In the genomic region with DNA sequence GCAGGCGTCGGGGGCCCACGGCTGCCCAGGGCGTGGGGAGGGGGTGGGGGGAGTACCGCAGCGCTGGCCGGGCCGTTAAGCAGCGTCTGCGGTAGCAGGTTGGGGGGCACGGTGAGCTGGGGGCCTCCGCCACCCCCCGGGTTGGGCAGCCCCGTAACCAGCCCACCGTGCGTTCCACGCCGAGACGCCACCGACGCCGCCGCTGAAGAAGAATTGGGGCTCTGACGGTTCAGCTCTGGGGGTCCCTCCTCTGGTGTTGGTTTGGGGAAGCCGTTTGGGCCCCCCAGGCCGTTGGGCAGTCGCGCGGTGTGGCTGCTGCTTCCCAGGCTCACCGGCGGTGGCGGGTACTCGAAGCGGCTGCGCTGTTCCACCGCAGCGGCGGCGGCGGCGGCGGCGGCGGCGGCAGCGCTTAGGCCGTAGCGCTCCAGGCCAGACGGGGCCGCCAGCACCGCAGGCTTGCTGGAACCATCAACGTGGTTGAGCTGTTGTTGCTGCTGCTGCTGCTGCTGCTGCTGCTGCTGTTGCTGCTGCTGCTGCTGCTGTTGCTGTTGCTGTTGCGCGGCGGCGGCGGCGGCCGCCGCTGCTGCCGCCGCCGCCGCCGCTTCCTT, we compare ENCODE assay signal across 8 cellular contexts. TPM values are rescaled to one million over a fixed set of nuclear protein-coding genes. Genes with fewer than 3 reads are reported as not detected.
DNase-seq lines count a peak whose midpoint lies in the region; ATAC-seq and TF ChIP-seq lines count a peak whose summit lies in the region.

No MANE protein-coding gene starts in this region.

- H3K27me3 Mint-ChIP-seq in activated T-helper 17 cell treated with anti-CD3 and anti-CD28 coated beads, Interleukin-2, amount 50 U/mL, for 72 hours: no peaks in the 10 kb centered on the region

- no peak overlapping the region for H3K27ac Mint-ChIP-seq in activated T-helper 17 cell treated with anti-CD3 and anti-CD28 coated beads, Interleukin-2, amount 50 U/mL, for 72 hours

- H3K27me3 ChIP-seq in neutrophil: no peaks in the 10 kb centered on the region

- DNase-seq in DMS 273 (lab: John Stamatoyannopoulos, UW; ENCODE audit: unreplicated experiment) (peak; percentile 85), NCI-H446 (lab: John Stamatoyannopoulos, UW) (peak; percentile 25 to 52), fibroblast of villous mesenchyme (ENCODE audit: low read depth) (no peak), NCI-H1436 (lab: John Stamatoyannopoulos, UW) (no peak)

- peaks cover 32% of the 10 kb centered on the region for H3K4me1 Mint-ChIP-seq in activated T-helper 17 cell treated with anti-CD3 and anti-CD28 coated beads, Interleukin-2, amount 50 U/mL, for 72 hours

- H3K4me1 ChIP-seq in neutrophil (ENCODE audit: control insufficient read depth in 1 of 2, insufficient read depth in 1 of 2, low read depth in 1 of 2, low read length in 1 of 2): peaks cover 37 to 47% of the 10 kb centered on the region in 2 experiments

- H3K36me3 ChIP-seq in neutrophil: peaks cover 21% of the 10 kb centered on the region

- TF ChIP-seq CTCF in fibroblast of villous mesenchyme (IDR thresholded peaks at IDR 0.05; ENCODE audit: insufficient read depth, low read depth, low read length): no peak
- peak; percentile 35 for TF ChIP-seq CTCF in neutrophil (IDR thresholded peaks at IDR 0.05)

- ATAC-seq in GM21723 (IDR thresholded peaks at IDR 0.05; ENCODE audit: unreplicated experiment) (peak; percentile 12), GM21576 (IDR thresholded peaks at IDR 0.05; ENCODE audit: unreplicated experiment) (no peak)
- peak; percentile 7 for ATAC-seq in activated T-helper 17 cell treated with anti-CD3 and anti-CD28 coated beads, Interleukin-2, amount 50 U/mL, for 72 hours (replicated peaks)

- H3K36me3 Mint-ChIP-seq in activated T-helper 17 cell treated with anti-CD3 and anti-CD28 coated beads, Interleukin-2, amount 50 U/mL, for 72 hours (ENCODE audit: low read depth): peaks cover 36% of the 10 kb centered on the region

- no peaks in the 10 kb centered on the region for H3K9me3 Mint-ChIP-seq in activated T-helper 17 cell treated with anti-CD3 and anti-CD28 coated beads, Interleukin-2, amount 50 U/mL, for 72 hours

- peak overlapping the region; percentile 99 for H3K4me3 Mint-ChIP-seq in activated T-helper 17 cell treated with anti-CD3 and anti-CD28 coated beads, Interleukin-2, amount 50 U/mL, for 72 hours

- peak overlapping the region; percentile 100 for H3K27ac ChIP-seq in neutrophil

- H3K4me3 ChIP-seq in fibroblast of villous mesenchyme (ENCODE audit: low read depth, low read length) (peak overlapping the region; percentile 88), neutrophil (ENCODE audit: low read depth in 1 of 2, low read length in 1 of 2) (peak overlapping the region; percentile 86 to 90)

- H3K9me3 ChIP-seq in neutrophil: no peaks in the 10 kb centered on the region

RNA-seq across cellular contexts. Expression of gene IRF2BPL, which starts 1.5 kb away (rescaled TPM):
- 10 to 100 TPM; 14.2 to 25.5 TPM for total RNA-seq in activated T-helper 17 cell treated with anti-CD3 and anti-CD28 coated beads, Interleukin-2, amount 50 U/mL, for 72 hours
- total RNA-seq in fibroblast of villous mesenchyme: 40.2 and 44.1 TPM in 2 replicates

Comparison
In these comparisons a context has a peak if more than half of its experiments do, and no peak if none do; other contexts are left out.
1. DNase-seq: peak in DMS 273 (single experiment) and NCI-H446 (2 of 2); none in fibroblast of villous mesenchyme (single experiment) and NCI-H1436 (single experiment).